Comparison of ENCODE assay signal across 11 cellular contexts in the genomic region with DNA sequence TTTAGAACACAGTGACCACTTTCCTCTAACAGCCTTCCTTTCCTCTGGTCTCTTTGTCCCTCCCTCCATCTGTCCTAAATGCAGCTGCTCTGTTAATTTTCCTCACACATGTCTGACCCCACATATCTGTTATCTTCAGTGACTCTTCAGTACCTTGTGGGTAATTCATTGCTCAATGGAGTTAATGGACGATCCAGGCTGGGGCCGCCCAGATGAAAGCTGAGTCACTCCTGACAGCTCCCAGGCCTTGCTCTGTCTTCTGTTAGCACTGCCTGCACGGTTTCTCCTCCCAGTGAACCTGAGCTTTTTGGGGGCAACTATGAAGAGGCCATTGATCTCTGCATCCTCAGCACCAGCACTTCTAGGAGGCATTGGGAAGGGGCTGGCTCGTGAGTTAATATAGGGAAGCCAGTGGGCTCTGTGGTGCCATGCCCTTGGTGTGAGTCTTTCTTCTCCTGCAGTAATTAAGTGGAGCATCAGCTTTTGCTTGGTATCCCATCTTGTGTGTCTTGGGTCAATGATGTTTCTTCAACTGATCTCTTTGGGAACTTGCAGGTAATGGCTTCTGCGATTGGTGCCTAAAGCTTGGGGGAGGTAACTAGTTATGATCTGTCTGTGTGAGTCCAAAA.
DNase-seq lines count a peak whose midpoint lies in the region; ATAC-seq and TF ChIP-seq lines count a peak whose summit lies in the region.
"Had no signal": no experiment of that assay in that cellular context is flagged by ENCODE, and none has a peak within 500 bp of the region (broad histone marks: within the 10 kb centered on the region; RNA-seq: fewer than 3 reads in every experiment).

No MANE protein-coding gene starts in this region.

- H3K27me3 ChIP-seq in WERI-Rb-1 (ENCODE audit: insufficient read depth, low read depth, severe bottlenecking) = no peaks in the 10 kb centered on the region

- H3K36me3 ChIP-seq in WERI-Rb-1 = no peaks in the 10 kb centered on the region

- peak; percentile 79 for ATAC-seq in esophagus mucosa
- ATAC-seq in HG03280 (IDR thresholded peaks at IDR 0.05; ENCODE audit: unreplicated experiment) = no peak
- ATAC-seq in GM18907 (IDR thresholded peaks at IDR 0.05; ENCODE audit: unreplicated experiment) = no peak

- DNase-seq in GOT3 (lab: John Stamatoyannopoulos, UW) (peak; percentile 4), OCI-M1 (lab: John Stamatoyannopoulos, UW) (peak; percentile 79), renal cortical epithelial cell (ENCODE audit: low read depth) (peak; percentile 78), WERI-Rb-1 (no peak)
- DNase-seq: amniotic stem cell; effector CD4-positive, alpha-beta T cell; KG1 had no signal

- TF ChIP-seq CTCF in WERI-Rb-1 (IDR thresholded peaks at IDR 0.05; ENCODE audit: low read depth, low read length) = no peak

- H3K27ac ChIP-seq in WERI-Rb-1 = no peak overlapping the region
- H3K27ac ChIP-seq: VCaP had no signal

- no peaks in the 10 kb centered on the region for H3K9me3 ChIP-seq in WERI-Rb-1 (ENCODE audit: severe bottlenecking)

- no peak overlapping the region for H3K4me3 ChIP-seq in WERI-Rb-1 (ENCODE audit: low read depth, low read length)
